ENCODE assay signal across 8 cellular contexts in the genomic region with DNA sequence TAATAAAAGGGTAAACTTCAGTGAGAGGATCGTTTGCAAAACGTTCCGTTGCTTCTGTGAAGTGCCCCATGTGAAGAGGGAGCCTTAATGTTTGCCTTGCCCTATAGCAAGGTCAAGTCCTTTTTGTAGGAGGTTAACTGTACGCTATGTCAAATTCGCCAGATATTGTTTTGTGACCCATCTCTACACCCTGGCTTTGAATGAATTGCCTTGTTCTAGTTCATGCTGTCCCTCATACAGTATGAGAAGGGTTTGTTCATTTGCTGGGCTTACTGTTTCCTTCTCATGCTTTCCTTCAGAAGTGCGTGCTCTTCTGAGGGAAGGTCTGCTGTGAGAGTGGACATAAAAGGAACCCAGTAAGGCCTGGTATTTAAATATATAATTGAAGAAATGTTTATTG. TPM values are rescaled to one million over a fixed set of nuclear protein-coding genes. Genes with fewer than 3 reads are reported as not detected.
DNase-seq lines count a peak whose midpoint lies in the region; ATAC-seq and TF ChIP-seq lines count a peak whose summit lies in the region.

No MANE protein-coding gene starts in this region.

- H3K4me3 ChIP-seq in AG10803 (ENCODE audit: low read length) (peak overlapping the region; percentile 75), cardiac fibroblast (replicated peaks in 1 of 2; ENCODE audit: low read depth in 2 of 2, low read length in 2 of 2) (peak overlapping the region; percentile 72 to 73), muscle layer of colon (ENCODE audit: low read depth in 1 of 2, low read length in 2 of 2) (peak overlapping the region in 1 of 2 donors; percentile 72), H7 (ENCODE audit: insufficient read depth, low read depth, low read length) (no peak overlapping the region)
- no peak overlapping the region for H3K4me3 ChIP-seq in effector memory CD4-positive, alpha-beta T cell (ENCODE audit: insufficient read depth, low read depth, low read length, poor library complexity, severe bottlenecking)

- peaks cover 20 to 42% (median 32%) of the 10 kb centered on the region in 3 donors for H3K4me1 Mint-ChIP-seq in IgD-negative memory B cell

- H3K9ac ChIP-seq in muscle layer of colon (ENCODE audit: low read length) = peak overlapping the region; percentile 22

- H3K27ac ChIP-seq in muscle layer of colon (ENCODE audit: low read depth, low read length) = peak overlapping the region; percentile 89
- no peak overlapping the region for H3K27ac ChIP-seq in effector memory CD4-positive, alpha-beta T cell (ENCODE audit: insufficient read depth, low read length, poor library complexity, severe bottlenecking)

- H3K36me3 ChIP-seq in muscle layer of colon (ENCODE audit: insufficient read depth, low read length) (no peaks in the 10 kb centered on the region), H7 (replicated peaks; ENCODE audit: control insufficient read depth, insufficient read depth, low read length) (no peaks in the 10 kb centered on the region)
- peaks cover 4% of the 10 kb centered on the region for H3K36me3 ChIP-seq in effector memory CD4-positive, alpha-beta T cell (ENCODE audit: control insufficient read depth, insufficient read depth, low read length)

- peak overlapping the region; percentile 94 to 98 (median 96) for H3K4me3 Mint-ChIP-seq in IgD-negative memory B cell

- no peaks in the 10 kb centered on the region for H3K36me3 Mint-ChIP-seq in IgD-negative memory B cell

- no peaks in the 10 kb centered on the region for H3K27me3 ChIP-seq in muscle layer of colon (ENCODE audit: control insufficient read depth in 1 of 2, insufficient read depth in 2 of 2, low read length in 2 of 2)
- no peaks in the 10 kb centered on the region for H3K27me3 ChIP-seq in H7 (ENCODE audit: control insufficient read depth, insufficient read depth, low read length)
- no peaks in the 10 kb centered on the region for H3K27me3 ChIP-seq in effector memory CD4-positive, alpha-beta T cell (replicated peaks; ENCODE audit: control insufficient read depth, insufficient read depth, low read length, poor library complexity, severe bottlenecking)

- peaks cover 42% of the 10 kb centered on the region for H3K4me1 ChIP-seq in muscle layer of colon (ENCODE audit: insufficient read depth, low read length)
- peaks cover 22% of the 10 kb centered on the region for H3K4me1 ChIP-seq in effector memory CD4-positive, alpha-beta T cell (ENCODE audit: control insufficient read depth, insufficient read depth, low read length, poor library complexity, severe bottlenecking)

- no peaks in the 10 kb centered on the region for H3K27me3 Mint-ChIP-seq in IgD-negative memory B cell

- H3K9me3 Mint-ChIP-seq in IgD-negative memory B cell = no peaks in the 10 kb centered on the region

- no peak for ATAC-seq in HG02852 (IDR thresholded peaks at IDR 0.05; ENCODE audit: unreplicated experiment)

- H3K9me3 ChIP-seq in muscle layer of colon (ENCODE audit: low read length) = no peaks in the 10 kb centered on the region
- no peaks in the 10 kb centered on the region for H3K9me3 ChIP-seq in effector memory CD4-positive, alpha-beta T cell (ENCODE audit: control insufficient read depth, low read length)

- TF ChIP-seq CTCF in AG10803 (conservative IDR thresholded peaks at IDR 0.05; ENCODE audit: low read length) = no peak
- no peak for TF ChIP-seq CTCF in cardiac fibroblast (IDR thresholded peaks at IDR 0.05; ENCODE audit: low read depth, low read length)
- no peak for TF ChIP-seq CTCF in GM20000 (IDR thresholded peaks at IDR 0.05; ENCODE audit: extremely low read depth, missing control alignments)

- peak overlapping the region in 2 of 3 donors; percentile 76 to 92 for H3K27ac Mint-ChIP-seq in IgD-negative memory B cell

- no peak for DNase-seq in AG10803 (ENCODE audit: low read depth)
- DNase-seq in cardiac fibroblast (ENCODE audit: low read depth in 2 of 2) = no peak
- no peak for DNase-seq in H7
- no peak for DNase-seq in GM20000 (ENCODE audit: low spot score)
- DNase-seq in effector memory CD4-positive, alpha-beta T cell = no peak

RNA-seq across cellular contexts. Expression of gene MAP3K3, which starts 1.6 kb away (rescaled TPM):
- 22.5 TPM for polyA plus RNA-seq in IgD-negative memory B cell
- total RNA-seq in H7 (2014; rRNA removed; shearing (Covaris generic)) = 37.6 and 38.2 TPM in 2 replicates

RNA-seq across cellular contexts. Expression of gene TACO1, which starts 23.1 kb away (rescaled TPM):
- polyA plus RNA-seq in IgD-negative memory B cell = 19.5 TPM
- total RNA-seq in H7 (2014; rRNA removed; shearing (Covaris generic)) = 20.0 and 22.2 TPM in 2 replicates

Comparison
In these comparisons a context has a peak if more than half of its experiments do, and no peak if none do; other contexts are left out.
1. H3K4me3 ChIP-seq: peak in AG10803 (single experiment) and cardiac fibroblast (2 of 2); none in H7 (single experiment) and effector memory CD4-positive, alpha-beta T cell (single experiment).